Comparison of ENCODE assay signal across 8 cellular contexts in the genomic region with DNA sequence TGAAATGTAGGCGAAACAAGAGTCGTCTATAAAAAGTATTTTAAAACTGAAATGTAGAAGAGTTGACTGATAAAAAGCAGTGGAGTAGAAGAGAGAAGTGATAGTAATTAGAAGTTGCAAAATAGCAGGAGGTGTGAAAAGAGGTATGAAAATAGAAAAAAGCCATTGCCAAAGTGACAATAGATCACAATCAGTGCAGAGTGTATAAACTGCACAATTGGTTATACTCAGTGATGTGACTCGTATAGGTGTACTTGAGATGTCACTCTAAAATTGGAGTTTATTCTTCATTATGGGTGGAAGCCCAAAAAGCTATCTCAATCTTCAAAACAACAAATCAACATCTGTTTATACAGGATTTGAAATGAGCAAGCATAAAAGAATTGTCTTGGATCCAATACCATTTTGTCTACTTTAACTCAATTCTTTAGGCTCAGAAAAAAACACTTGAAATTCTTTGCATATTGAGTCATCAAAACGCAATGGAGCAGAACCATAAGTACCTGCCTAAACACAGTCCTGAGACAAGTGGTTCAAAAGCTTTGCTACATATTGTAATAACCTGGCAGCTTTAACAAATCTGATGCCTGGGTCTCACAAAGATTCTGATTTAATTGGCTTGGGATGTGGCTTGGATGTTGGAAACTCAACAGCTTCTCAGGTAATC. TPM values are rescaled to one million over a fixed set of nuclear protein-coding genes. Genes with fewer than 3 reads are reported as not detected.
DNase-seq lines count a peak whose midpoint lies in the region; ATAC-seq and TF ChIP-seq lines count a peak whose summit lies in the region.

No MANE protein-coding gene starts in this region.

- peaks cover 1% of the 10 kb centered on the region; the same call in 1 of the 2 replicates for H3K27me3 Mint-ChIP-seq in HFFc6 (ENCODE audit: insufficient read depth)

- no peak for TF ChIP-seq POLR2A in GM18505 (IDR thresholded peaks at IDR 0.05; ENCODE audit: borderline replicate concordance, extremely low read depth, insufficient read depth, insufficient read length)

- ATAC-seq in GM18505 (IDR thresholded peaks at IDR 0.05; ENCODE audit: unreplicated experiment) (peak; percentile 89), HG02840 (IDR thresholded peaks at IDR 0.05; ENCODE audit: low FRiP score, unreplicated experiment) (no peak)

- H3K27me3 ChIP-seq in ascending aorta: no peaks in the 10 kb centered on the region

- peaks cover 48% of the 10 kb centered on the region for H3K4me1 Mint-ChIP-seq in HFFc6 (ENCODE audit: low read depth)

- H3K4me3 ChIP-seq in fibroblast of the aortic adventitia (ENCODE audit: low read depth, low read length) (no peak overlapping the region), ascending aorta (no peak overlapping the region)

- peak overlapping the region; percentile 52; the same call in 1 of the 2 replicates for H3K4me3 Mint-ChIP-seq in HFFc6

- H3K9me3 ChIP-seq in ascending aorta: no peaks in the 10 kb centered on the region

- peaks cover 6% of the 10 kb centered on the region; the same call in 1 of the 2 replicates for H3K36me3 Mint-ChIP-seq in HFFc6 (ENCODE audit: low read depth)

- TF ChIP-seq CTCF in HFFc6 (IDR thresholded peaks at IDR 0.05) (no peak), fibroblast of the aortic adventitia (IDR thresholded peaks at IDR 0.05; ENCODE audit: insufficient read depth, low read length) (no peak), ascending aorta (IDR thresholded peaks at IDR 0.05) (no peak)

- no peaks in the 10 kb centered on the region for H3K36me3 ChIP-seq in ascending aorta

- H3K27ac Mint-ChIP-seq in HFFc6: peak overlapping the region; percentile 64

- DNase-seq in HFFc6: peak; percentile 68
- peak; percentile 74 for DNase-seq in NCI-H2107 (lab: John Stamatoyannopoulos, UW)
- DNase-seq in fibroblast of the aortic adventitia (ENCODE audit: low read depth): peak; percentile 76
- no peak for DNase-seq in hippocampal formation (lab: John Stamatoyannopoulos, UW)
- DNase-seq in ascending aorta (ENCODE audit: low spot score in 2 of 2): no peak
- no peak for DNase-seq in activated CD4-positive, alpha-beta T cell treated with anti-CD3 and anti-CD28 coated beads for 48 hours

- no peak overlapping the region for H3K27ac ChIP-seq in ascending aorta

- no peaks in the 10 kb centered on the region for H3K9me3 Mint-ChIP-seq in HFFc6

- intact Hi-C loops in ascending aorta (cut with DNase I): no loop called here

- no peaks in the 10 kb centered on the region for H3K4me1 ChIP-seq in ascending aorta

RNA-seq across cellular contexts. Expression of gene IKBIP, which starts 8.8 kb away (rescaled TPM):
- total RNA-seq in HFFc6 (2021; fragmentation: NEBNext Ultra II Directional; extraction: Animal tissue kit (Norgen Biotek cat#: 25700)): 100 to 1,000 TPM in 5 of 6 experiments, 10 to 100 TPM in 1; 96.6 to 131 (median 108) TPM
- 51.5 and 67.4 TPM in 2 replicates for total RNA-seq in fibroblast of the aortic adventitia (ENCODE audit: low replicate concordance)
- total RNA-seq in ascending aorta: 12.3 TPM

RNA-seq across cellular contexts. Expression of gene APAF1, which starts 9.3 kb away (rescaled TPM):
- 10 to 100 TPM; 19.0 to 23.6 (median 21.2) TPM for total RNA-seq in HFFc6 (2021; fragmentation: NEBNext Ultra II Directional; extraction: Animal tissue kit (Norgen Biotek cat#: 25700))
- total RNA-seq in fibroblast of the aortic adventitia (ENCODE audit: low replicate concordance) (20.4 and 24.1 TPM in 2 replicates), ascending aorta (15.5 TPM)

RNA-seq across cellular contexts. Expression of gene SLC25A3, which starts 42.3 kb away (rescaled TPM):
- total RNA-seq in HFFc6 (2021; fragmentation: NEBNext Ultra II Directional; extraction: Animal tissue kit (Norgen Biotek cat#: 25700)): 100 to 1,000 TPM; 613 to 701 (median 674) TPM
- total RNA-seq in fibroblast of the aortic adventitia (ENCODE audit: low replicate concordance): 760 and 828 TPM in 2 replicates
- total RNA-seq in ascending aorta: 437 TPM

Comparison
In these comparisons a context has a peak if more than half of its experiments do, and no peak if none do; other contexts are left out.
1. DNase-seq: peak in HFFc6 (single experiment), NCI-H2107 (single experiment) and fibroblast of the aortic adventitia (single experiment); none in hippocampal formation (0 of 2), ascending aorta (0 of 2) and activated CD4-positive, alpha-beta T cell treated with anti-CD3 and anti-CD28 coated beads for 48 hours (single experiment).